Comparison of ENCODE assay signal across 13 cellular contexts in genomic region chr18:1014496-1014895, GRCh38.
DNase-seq lines count a peak whose midpoint lies in the region; ATAC-seq and TF ChIP-seq lines count a peak whose summit lies in the region.
"Had no signal": no experiment of that assay in that cellular context is flagged by ENCODE, and none has a peak within 500 bp of the region (broad histone marks: within the 10 kb centered on the region; RNA-seq: fewer than 3 reads in every experiment).

No MANE protein-coding gene starts in this region.

- H3K27ac ChIP-seq in neuronal stem cell (replicated peaks; ENCODE audit: low read length): peak overlapping the region; percentile 30
- H3K27ac ChIP-seq: coronary artery, lower lobe of right lung, neutrophil had no signal

- no peak overlapping the region for H2BK5ac ChIP-seq in neuronal stem cell (ENCODE audit: low read length)

- H3K9ac ChIP-seq in neuronal stem cell (ENCODE audit: low read depth, low read length, poor library complexity): no peak overlapping the region

- no peaks in the 10 kb centered on the region for H3K9me3 Mint-ChIP-seq in WTC11
- H3K9me3 Mint-ChIP-seq: activated naive CD8-positive, alpha-beta T cell treated with anti-CD3 and anti-CD28 coated beads, Interleukin-2, amount 50 U/mL, for 24 hours had no signal

- H2BK120ac ChIP-seq in neuronal stem cell (ENCODE audit: low read depth, low read length): no peak overlapping the region

- no peak overlapping the region for H2AK5ac ChIP-seq in neuronal stem cell (ENCODE audit: low read depth, low read length)

- WGBS in neuronal stem cell (ENCODE audit: extremely low coverage in 2 of 2, insufficient read length in 2 of 2, insufficient replicate concordance in 1 of 2), 2 donors: no CpG with 5 or more reads among the region's 6 CpGs

- no peak overlapping the region for H4K91ac ChIP-seq in neuronal stem cell (ENCODE audit: low read depth, low read length, poor library complexity)

- DNase-seq in DMS153 (lab: John Stamatoyannopoulos, UW) (peak; percentile 69), M059J (ENCODE audit: low read depth) (peak; percentile 32), WTC11 (ENCODE audit: low spot score) (no peak), neuronal stem cell (ENCODE audit: low spot score) (no peak), AG08396 (ENCODE audit: low spot score) (no peak), GM10248 (ENCODE audit: extremely low spot score) (no peak), amniotic stem cell (lab: John Stamatoyannopoulos, UW) (no peak)
- DNase-seq: activated CD4-positive, CD25-positive, alpha-beta regulatory T cell treated with anti-CD3 and anti-CD28 coated beads, Interleukin-2, amount 50 U/mL, for 72 hours; activated naive CD8-positive, alpha-beta T cell treated with anti-CD3 and anti-CD28 coated beads, Interleukin-2, amount 50 U/mL, for 24 hours; lower lobe of right lung had no signal

- H3K36me3 ChIP-seq in neuronal stem cell (replicated peaks in 1 of 2; ENCODE audit: control insufficient read depth in 2 of 2, insufficient read depth in 2 of 2, low read length in 2 of 2): no peaks in the 10 kb centered on the region
- H3K36me3 ChIP-seq: lower lobe of right lung, neutrophil had no signal

- no peak overlapping the region for H3K23ac ChIP-seq in neuronal stem cell (ENCODE audit: low read depth, low read length, poor library complexity)

- H3K4me1 Mint-ChIP-seq in WTC11: peaks cover 61% of the 10 kb centered on the region
- H3K4me1 Mint-ChIP-seq: activated naive CD8-positive, alpha-beta T cell treated with anti-CD3 and anti-CD28 coated beads, Interleukin-2, amount 50 U/mL, for 24 hours had no signal

- H3K4me3 Mint-ChIP-seq in WTC11: no peak overlapping the region
- H3K4me3 Mint-ChIP-seq: activated naive CD8-positive, alpha-beta T cell treated with anti-CD3 and anti-CD28 coated beads, Interleukin-2, amount 50 U/mL, for 24 hours had no signal

- H3K4me3 ChIP-seq in neuronal stem cell (ENCODE audit: low read length in 2 of 2): no peak overlapping the region
- H3K4me3 ChIP-seq: coronary artery, lower lobe of right lung had no signal

- H3K27ac Mint-ChIP-seq in WTC11: peak overlapping the region; percentile 53
- H3K27ac Mint-ChIP-seq: activated naive CD8-positive, alpha-beta T cell treated with anti-CD3 and anti-CD28 coated beads, Interleukin-2, amount 50 U/mL, for 24 hours had no signal

- no peaks in the 10 kb centered on the region for H3K36me3 Mint-ChIP-seq in WTC11

- no peak overlapping the region for H3K14ac ChIP-seq in neuronal stem cell (ENCODE audit: low read length)

- no peak overlapping the region for H4K8ac ChIP-seq in neuronal stem cell (ENCODE audit: low read depth, low read length)

- peaks cover 28% of the 10 kb centered on the region for H3K27me3 Mint-ChIP-seq in WTC11 (ENCODE audit: low read depth)

- H3K27me3 ChIP-seq in neuronal stem cell (ENCODE audit: control insufficient read depth in 3 of 3, insufficient read depth in 3 of 3, low read depth in 1 of 3, low read length in 3 of 3): no peaks in the 10 kb centered on the region
- H3K27me3 ChIP-seq: neutrophil had no signal

- no peak overlapping the region for H3K4ac ChIP-seq in neuronal stem cell (ENCODE audit: low read length)

- no peak overlapping the region for H3K4me2 ChIP-seq in neuronal stem cell (ENCODE audit: insufficient read depth, low read length, poor library complexity, severe bottlenecking)

- TF ChIP-seq CTCF in WTC11 (IDR thresholded peaks at IDR 0.05) (no peak), GM10248 (IDR thresholded peaks at IDR 0.05; ENCODE audit: control extremely low read depth, extremely low read depth, low read depth, missing control alignments) (no peak)

- no peak overlapping the region for H2BK12ac ChIP-seq in neuronal stem cell (ENCODE audit: low read length)

- CTCF ChIA-PET in WTC11 (lab: Charles Lee) (interaction anchor here (2.0 to 2.3 kb wide), 2 partner anchors 48 to 53 kb away, joined by 5 to 8 read pairs; no protein-coding TSS in a partner anchor), GM10248 (lab: Yijun Ruan, JAX) (interaction anchor here (1.4 kb wide), 1 partner anchor 10 kb away, joined by 3 read pairs; no protein-coding TSS in a partner anchor)

- no peak overlapping the region for H2BK15ac ChIP-seq in neuronal stem cell (ENCODE audit: low read length)

- no peak overlapping the region for H2AFZ ChIP-seq in neuronal stem cell (ENCODE audit: low read length)

- H3K18ac ChIP-seq in neuronal stem cell (ENCODE audit: low read length): no peak overlapping the region

- H3K4me1 ChIP-seq in neuronal stem cell (ENCODE audit: control insufficient read depth in 2 of 2, insufficient read depth in 1 of 2, low read depth in 1 of 2, low read length in 2 of 2): peaks cover 0 to 15% of the 10 kb centered on the region in 2 donors

- no peaks in the 10 kb centered on the region for H3K9me3 ChIP-seq in neuronal stem cell (replicated peaks in 1 of 2; ENCODE audit: control insufficient read depth in 2 of 2, insufficient read depth in 1 of 2, low read depth in 1 of 2, low read length in 2 of 2)
- H3K9me3 ChIP-seq: lower lobe of right lung, neutrophil had no signal

- POLR2A ChIA-PET in WTC11 (lab: Charles Lee) (no interaction called here), GM10248 (lab: Yijun Ruan, JAX) (no interaction called here)

- no peaks in the 10 kb centered on the region for H3K79me1 ChIP-seq in neuronal stem cell (ENCODE audit: low read depth, low read length)

- peak; percentile 54 for ATAC-seq in WTC11
- ATAC-seq: activated naive CD8-positive, alpha-beta T cell treated with anti-CD3 and anti-CD28 coated beads, Interleukin-2, amount 50 U/mL, for 24 hours; HepG2 had no signal

TF ChIP-seq in WTC11, 78 proteins besides CTCF, POLR2A, EP300 and RAD21:
- TF ChIP-seq RORB (CRISPR knock-in tag; IDR thresholded peaks at IDR 0.05): no peak
- no peak for TF ChIP-seq RELA (CRISPR knock-in tag; IDR thresholded peaks at IDR 0.05; ENCODE audit: borderline replicate concordance)
- no peak for TF ChIP-seq ESRRA (CRISPR knock-in tag; IDR thresholded peaks at IDR 0.05; ENCODE audit: borderline replicate concordance)

Comparison
In these comparisons a context has a peak if more than half of its experiments do, and no peak if none do; other contexts are left out.
1. DNase-seq: peak in DMS153 (single experiment) and M059J (single experiment); none in WTC11 (single experiment), neuronal stem cell (single experiment), AG08396 (single experiment), GM10248 (single experiment) and amniotic stem cell (single experiment).